Comparison of ENCODE assay signal across 1 cellular context in the genomic region with DNA sequence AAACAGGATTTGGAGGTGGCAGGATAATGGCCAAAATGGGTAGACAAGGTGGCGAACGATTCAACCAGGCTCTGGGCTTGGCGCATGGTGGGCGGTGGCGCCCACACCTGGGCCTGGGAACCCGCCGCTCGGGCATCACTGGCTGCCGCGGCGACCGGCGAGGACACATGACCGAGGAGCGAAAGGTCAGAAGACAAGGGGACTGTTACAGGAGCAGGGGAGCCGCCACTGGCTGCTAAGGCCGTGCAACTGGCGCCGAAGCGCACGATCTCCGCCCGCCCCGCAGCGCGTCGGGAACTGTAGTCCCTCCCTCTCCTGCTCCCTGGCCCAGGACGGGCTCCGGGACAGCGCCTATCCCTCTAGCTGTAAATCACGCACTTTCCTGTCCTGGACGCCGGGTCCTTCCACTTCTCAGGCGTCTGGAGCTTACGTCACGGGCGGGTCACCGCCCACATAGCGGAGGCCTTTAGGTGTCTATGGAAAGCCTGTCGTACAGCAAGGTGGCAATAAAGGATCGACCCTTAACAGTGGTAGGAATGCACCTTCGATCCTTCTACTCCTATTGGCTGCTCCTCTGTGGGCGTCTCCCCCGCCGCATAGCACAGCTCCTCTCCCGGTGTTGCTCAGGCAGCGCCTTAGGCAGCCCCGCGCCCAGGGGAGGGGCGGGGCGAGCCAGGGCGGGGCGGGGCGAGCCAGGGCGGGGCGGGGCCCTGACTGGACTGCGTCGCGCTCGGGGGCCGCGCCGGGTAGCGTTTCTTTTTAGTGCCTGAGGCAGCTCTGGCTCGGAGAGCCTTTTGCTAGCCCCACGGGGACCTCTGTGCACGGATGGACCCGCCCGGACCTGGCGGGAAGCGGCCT.
A peak's percentile ranks its signal among the peaks of the same experiment; 100 is the strongest.
TF ChIP-seq lines count a peak whose summit lies in the region.

A gene with protein sequence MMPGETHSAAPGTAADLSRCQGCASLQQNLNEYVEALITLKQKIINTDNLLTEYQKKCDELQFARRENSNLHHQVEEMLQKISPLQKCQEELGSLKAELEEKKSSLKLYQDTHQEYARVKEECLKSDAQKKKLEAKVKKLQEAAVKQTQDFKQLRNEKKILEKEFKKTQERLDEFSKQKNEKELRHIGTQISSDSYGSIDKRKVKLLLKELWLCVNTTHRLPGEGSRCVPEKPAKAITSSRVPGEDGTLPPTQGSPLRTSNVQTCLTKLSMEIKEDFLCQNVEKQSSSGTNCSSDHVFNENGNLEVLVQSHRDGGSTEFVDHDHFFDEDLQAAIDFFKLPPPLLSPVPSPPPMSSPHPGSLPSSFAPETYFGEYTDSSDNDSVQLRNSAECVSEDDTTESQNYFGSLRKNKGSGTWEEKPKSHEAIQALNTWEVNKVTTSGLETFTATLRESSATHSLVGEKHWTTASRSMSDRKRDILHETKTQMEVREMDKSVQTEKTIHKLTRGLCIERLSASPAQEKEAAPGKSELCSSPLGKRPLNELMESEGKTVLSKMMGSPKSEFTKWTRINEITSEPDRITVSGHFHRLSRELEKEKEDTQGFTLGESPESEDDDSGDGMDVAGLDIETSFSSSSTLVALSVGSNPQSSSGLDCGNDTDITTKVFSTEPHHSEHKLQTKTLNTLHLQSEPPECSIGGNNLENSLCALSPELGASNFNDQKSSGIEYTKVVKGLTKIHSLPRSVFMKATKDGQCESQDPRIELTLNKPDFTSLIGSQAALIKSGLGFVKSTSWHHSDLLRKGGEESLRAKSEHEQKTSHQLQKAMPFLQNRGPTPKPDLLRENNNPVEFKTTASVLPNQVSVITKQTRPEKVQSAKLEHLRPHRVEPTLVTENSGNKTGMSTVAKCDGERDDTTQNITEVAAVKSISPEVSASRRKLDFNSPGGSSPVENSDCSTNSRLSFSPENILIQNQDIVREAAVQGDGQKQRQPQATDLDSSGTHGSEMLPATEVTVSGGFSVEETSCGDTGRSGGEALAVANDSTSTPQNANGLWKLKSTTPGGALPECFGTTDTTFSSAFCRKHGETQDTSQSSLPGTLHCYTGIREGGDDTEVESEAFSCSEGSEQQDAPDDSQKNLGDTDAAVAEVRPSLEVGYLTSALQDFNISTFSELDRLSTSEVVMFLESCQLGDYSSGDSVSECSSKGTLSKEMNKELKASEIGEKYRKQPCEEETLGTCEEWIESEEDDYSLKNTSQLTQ (N-terminal part only) (plus strand): TSS at position 717 of the 858 bp plus-strand sequence. CDS start 239 bp downstream, outside the sequence.

TF ChIP-seq in K562, 482 proteins besides CTCF, POLR2A, EP300 and RAD21 (continued from another document and continues in another):
- TF ChIP-seq, protein P1, sequence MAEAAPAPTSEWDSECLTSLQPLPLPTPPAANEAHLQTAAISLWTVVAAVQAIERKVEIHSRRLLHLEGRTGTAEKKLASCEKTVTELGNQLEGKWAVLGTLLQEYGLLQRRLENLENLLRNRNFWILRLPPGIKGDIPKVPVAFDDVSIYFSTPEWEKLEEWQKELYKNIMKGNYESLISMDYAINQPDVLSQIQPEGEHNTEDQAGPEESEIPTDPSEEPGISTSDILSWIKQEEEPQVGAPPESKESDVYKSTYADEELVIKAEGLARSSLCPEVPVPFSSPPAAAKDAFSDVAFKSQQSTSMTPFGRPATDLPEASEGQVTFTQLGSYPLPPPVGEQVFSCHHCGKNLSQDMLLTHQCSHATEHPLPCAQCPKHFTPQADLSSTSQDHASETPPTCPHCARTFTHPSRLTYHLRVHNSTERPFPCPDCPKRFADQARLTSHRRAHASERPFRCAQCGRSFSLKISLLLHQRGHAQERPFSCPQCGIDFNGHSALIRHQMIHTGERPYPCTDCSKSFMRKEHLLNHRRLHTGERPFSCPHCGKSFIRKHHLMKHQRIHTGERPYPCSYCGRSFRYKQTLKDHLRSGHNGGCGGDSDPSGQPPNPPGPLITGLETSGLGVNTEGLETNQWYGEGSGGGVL (CRISPR knock-in tag; IDR thresholded peaks at IDR 0.05), result no peak
- TF ChIP-seq ETV6 (IDR thresholded peaks at IDR 0.05; ENCODE audit: borderline replicate concordance in 1 of 2, low read depth in 2 of 2, low read length in 1 of 2) (no peak), ETV6 (CRISPR knock-in tag; IDR thresholded peaks at IDR 0.05; ENCODE audit: borderline replicate concordance) (no peak), BHLHE40 (IDR thresholded peaks at IDR 0.05; ENCODE audit: low read length) (peak; percentile 75), ARNT (IDR thresholded peaks at IDR 0.05) (0 out of 4 replicates have a peak, but pooled peaks of 1 of the 2 experiments have one; percentile 20), SIN3A (IDR thresholded peaks at IDR 0.05; ENCODE audit: borderline replicate concordance in 2 of 2, control insufficient read depth in 1 of 2, low read depth in 2 of 2, low read length in 2 of 2) (peak in 1 of 2 experiments; percentile 42; a peak in 2 of 4 replicates), TCF3 (CRISPR knock-in tag; IDR thresholded peaks at IDR 0.05) (no peak), ZNF124 (CRISPR knock-in tag; IDR thresholded peaks at IDR 0.05) (no peak), ZNF184 (CRISPR knock-in tag; IDR thresholded peaks at IDR 0.05) (no peak), HNRNPLL (IDR thresholded peaks at IDR 0.05; ENCODE audit: low read depth, low read length, poor library complexity, severe bottlenecking) (peak; percentile 79), SIX5 (IDR thresholded peaks at IDR 0.05; ENCODE audit: borderline replicate concordance in 1 of 2, insufficient read depth in 1 of 2, low read depth in 1 of 2, low read length in 2 of 2) (peak; percentile 53 to 55; a peak in 2 of 4 replicates), ZNF143 (CRISPR knock-in tag; IDR thresholded peaks at IDR 0.05) (peak; percentile 80), MYC (IDR thresholded peaks at IDR 0.05; ENCODE audit: low read depth, low read length) (peak; percentile 87), MYC (CRISPR knock-in tag; IDR thresholded peaks at IDR 0.05; ENCODE audit: borderline replicate concordance, low read depth) (0 out of 2 replicates have a peak, but pooled peaks have one; percentile 62), XRCC4 (IDR thresholded peaks at IDR 0.05; ENCODE audit: extremely low read depth, insufficient read depth, insufficient read length) (no peak), TEAD1 (CRISPR knock-in tag; IDR thresholded peaks at IDR 0.05) (peak; percentile 44 to 80; a peak in 1 of 4 replicates), PRPF4 (IDR thresholded peaks at IDR 0.05; ENCODE audit: insufficient read depth, low read depth, low read length, poor library complexity, severe bottlenecking) (no peak), CBX5 (IDR thresholded peaks at IDR 0.05; ENCODE audit: borderline replicate concordance, low read depth) (no peak), CEBPG (CRISPR knock-in tag; IDR thresholded peaks at IDR 0.05) (no peak), CEBPG (tag; conservative IDR thresholded peaks at IDR 0.05 in 1 of 2, IDR thresholded peaks at IDR 0.05 in 1 of 2) (no peak), TCF7 (IDR thresholded peaks at IDR 0.05; ENCODE audit: borderline replicate concordance) (no peak), XRCC5 (IDR thresholded peaks at IDR 0.05; ENCODE audit: low read depth, low read length) (no peak; the same call in none of the 2 replicates), ZNF239 (CRISPR knock-in tag; IDR thresholded peaks at IDR 0.05) (no peak), CBFA2T3 (IDR thresholded peaks at IDR 0.05) (no peak), LEF1 (IDR thresholded peaks at IDR 0.05) (no peak), CBX8 (IDR thresholded peaks at IDR 0.05; ENCODE audit: borderline replicate concordance, extremely low read depth, low read depth, low read length, poor library complexity, severe bottlenecking) (no peak), SMAD3 (CRISPR knock-in tag; conservative IDR thresholded peaks at IDR 0.05) (peak; percentile 66; the same call in 1 of the 2 replicates), ZNF584 (CRISPR knock-in tag; IDR thresholded peaks at IDR 0.05; ENCODE audit: low read depth) (no peak), EZH2 (IDR thresholded peaks at IDR 0.05; ENCODE audit: borderline replicate concordance, low read depth, low read length) (no peak), ZBTB17 (CRISPR knock-in tag; IDR thresholded peaks at IDR 0.05) (peak; percentile 84)
- TF ChIP-seq, protein P2, sequence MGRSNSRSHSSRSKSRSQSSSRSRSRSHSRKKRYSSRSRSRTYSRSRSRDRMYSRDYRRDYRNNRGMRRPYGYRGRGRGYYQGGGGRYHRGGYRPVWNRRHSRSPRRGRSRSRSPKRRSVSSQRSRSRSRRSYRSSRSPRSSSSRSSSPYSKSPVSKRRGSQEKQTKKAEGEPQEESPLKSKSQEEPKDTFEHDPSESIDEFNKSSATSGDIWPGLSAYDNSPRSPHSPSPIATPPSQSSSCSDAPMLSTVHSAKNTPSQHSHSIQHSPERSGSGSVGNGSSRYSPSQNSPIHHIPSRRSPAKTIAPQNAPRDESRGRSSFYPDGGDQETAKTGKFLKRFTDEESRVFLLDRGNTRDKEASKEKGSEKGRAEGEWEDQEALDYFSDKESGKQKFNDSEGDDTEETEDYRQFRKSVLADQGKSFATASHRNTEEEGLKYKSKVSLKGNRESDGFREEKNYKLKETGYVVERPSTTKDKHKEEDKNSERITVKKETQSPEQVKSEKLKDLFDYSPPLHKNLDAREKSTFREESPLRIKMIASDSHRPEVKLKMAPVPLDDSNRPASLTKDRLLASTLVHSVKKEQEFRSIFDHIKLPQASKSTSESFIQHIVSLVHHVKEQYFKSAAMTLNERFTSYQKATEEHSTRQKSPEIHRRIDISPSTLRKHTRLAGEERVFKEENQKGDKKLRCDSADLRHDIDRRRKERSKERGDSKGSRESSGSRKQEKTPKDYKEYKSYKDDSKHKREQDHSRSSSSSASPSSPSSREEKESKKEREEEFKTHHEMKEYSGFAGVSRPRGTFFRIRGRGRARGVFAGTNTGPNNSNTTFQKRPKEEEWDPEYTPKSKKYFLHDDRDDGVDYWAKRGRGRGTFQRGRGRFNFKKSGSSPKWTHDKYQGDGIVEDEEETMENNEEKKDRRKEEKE (IDR thresholded peaks at IDR 0.05; ENCODE audit: borderline replicate concordance in 1 of 2, control insufficient read depth in 1 of 2, low read depth in 2 of 2, low read length in 1 of 2), result no peak
- TF ChIP-seq, protein P3, sequence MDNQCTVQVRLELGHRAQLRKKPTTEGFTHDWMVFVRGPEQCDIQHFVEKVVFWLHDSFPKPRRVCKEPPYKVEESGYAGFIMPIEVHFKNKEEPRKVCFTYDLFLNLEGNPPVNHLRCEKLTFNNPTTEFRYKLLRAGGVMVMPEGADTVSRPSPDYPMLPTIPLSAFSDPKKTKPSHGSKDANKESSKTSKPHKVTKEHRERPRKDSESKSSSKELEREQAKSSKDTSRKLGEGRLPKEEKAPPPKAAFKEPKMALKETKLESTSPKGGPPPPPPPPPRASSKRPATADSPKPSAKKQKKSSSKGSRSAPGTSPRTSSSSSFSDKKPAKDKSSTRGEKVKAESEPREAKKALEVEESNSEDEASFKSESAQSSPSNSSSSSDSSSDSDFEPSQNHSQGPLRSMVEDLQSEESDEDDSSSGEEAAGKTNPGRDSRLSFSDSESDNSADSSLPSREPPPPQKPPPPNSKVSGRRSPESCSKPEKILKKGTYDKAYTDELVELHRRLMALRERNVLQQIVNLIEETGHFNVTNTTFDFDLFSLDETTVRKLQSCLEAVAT (IDR thresholded peaks at IDR 0.05), result no peak
- TF ChIP-seq, protein P4, sequence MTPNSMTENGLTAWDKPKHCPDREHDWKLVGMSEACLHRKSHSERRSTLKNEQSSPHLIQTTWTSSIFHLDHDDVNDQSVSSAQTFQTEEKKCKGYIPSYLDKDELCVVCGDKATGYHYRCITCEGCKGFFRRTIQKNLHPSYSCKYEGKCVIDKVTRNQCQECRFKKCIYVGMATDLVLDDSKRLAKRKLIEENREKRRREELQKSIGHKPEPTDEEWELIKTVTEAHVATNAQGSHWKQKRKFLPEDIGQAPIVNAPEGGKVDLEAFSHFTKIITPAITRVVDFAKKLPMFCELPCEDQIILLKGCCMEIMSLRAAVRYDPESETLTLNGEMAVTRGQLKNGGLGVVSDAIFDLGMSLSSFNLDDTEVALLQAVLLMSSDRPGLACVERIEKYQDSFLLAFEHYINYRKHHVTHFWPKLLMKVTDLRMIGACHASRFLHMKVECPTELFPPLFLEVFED (CRISPR knock-in tag; conservative IDR thresholded peaks at IDR 0.05), result no peak
- TF ChIP-seq, protein P5, sequence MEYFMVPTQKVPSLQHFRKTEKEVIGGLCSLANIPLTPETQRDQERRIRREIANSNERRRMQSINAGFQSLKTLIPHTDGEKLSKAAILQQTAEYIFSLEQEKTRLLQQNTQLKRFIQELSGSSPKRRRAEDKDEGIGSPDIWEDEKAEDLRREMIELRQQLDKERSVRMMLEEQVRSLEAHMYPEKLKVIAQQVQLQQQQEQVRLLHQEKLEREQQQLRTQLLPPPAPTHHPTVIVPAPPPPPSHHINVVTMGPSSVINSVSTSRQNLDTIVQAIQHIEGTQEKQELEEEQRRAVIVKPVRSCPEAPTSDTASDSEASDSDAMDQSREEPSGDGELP (CRISPR knock-in tag; IDR thresholded peaks at IDR 0.05; ENCODE audit: borderline replicate concordance), result peak; percentile 79; the same call in 1 of the 2 replicates
- TF ChIP-seq, protein P6, sequence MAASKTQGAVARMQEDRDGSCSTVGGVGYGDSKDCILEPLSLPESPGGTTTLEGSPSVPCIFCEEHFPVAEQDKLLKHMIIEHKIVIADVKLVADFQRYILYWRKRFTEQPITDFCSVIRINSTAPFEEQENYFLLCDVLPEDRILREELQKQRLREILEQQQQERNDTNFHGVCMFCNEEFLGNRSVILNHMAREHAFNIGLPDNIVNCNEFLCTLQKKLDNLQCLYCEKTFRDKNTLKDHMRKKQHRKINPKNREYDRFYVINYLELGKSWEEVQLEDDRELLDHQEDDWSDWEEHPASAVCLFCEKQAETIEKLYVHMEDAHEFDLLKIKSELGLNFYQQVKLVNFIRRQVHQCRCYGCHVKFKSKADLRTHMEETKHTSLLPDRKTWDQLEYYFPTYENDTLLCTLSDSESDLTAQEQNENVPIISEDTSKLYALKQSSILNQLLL (CRISPR knock-in tag; IDR thresholded peaks at IDR 0.05; ENCODE audit: borderline replicate concordance), result no peak
- TF ChIP-seq, protein P7, sequence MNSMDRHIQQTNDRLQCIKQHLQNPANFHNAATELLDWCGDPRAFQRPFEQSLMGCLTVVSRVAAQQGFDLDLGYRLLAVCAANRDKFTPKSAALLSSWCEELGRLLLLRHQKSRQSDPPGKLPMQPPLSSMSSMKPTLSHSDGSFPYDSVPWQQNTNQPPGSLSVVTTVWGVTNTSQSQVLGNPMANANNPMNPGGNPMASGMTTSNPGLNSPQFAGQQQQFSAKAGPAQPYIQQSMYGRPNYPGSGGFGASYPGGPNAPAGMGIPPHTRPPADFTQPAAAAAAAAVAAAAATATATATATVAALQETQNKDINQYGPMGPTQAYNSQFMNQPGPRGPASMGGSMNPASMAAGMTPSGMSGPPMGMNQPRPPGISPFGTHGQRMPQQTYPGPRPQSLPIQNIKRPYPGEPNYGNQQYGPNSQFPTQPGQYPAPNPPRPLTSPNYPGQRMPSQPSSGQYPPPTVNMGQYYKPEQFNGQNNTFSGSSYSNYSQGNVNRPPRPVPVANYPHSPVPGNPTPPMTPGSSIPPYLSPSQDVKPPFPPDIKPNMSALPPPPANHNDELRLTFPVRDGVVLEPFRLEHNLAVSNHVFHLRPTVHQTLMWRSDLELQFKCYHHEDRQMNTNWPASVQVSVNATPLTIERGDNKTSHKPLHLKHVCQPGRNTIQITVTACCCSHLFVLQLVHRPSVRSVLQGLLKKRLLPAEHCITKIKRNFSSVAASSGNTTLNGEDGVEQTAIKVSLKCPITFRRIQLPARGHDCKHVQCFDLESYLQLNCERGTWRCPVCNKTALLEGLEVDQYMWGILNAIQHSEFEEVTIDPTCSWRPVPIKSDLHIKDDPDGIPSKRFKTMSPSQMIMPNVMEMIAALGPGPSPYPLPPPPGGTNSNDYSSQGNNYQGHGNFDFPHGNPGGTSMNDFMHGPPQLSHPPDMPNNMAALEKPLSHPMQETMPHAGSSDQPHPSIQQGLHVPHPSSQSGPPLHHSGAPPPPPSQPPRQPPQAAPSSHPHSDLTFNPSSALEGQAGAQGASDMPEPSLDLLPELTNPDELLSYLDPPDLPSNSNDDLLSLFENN (IDR thresholded peaks at IDR 0.05; ENCODE audit: low read depth in 2 of 2, low read length in 2 of 2), result peak in 1 of 2 experiments; percentile 68; a peak in 1 of 4 replicates
